In genomic region chr5:138824924-138825863, GRCh38 we compare ENCODE assay signal across 8 cellular contexts. TPM values are rescaled to one million over a fixed set of nuclear protein-coding genes. Genes with fewer than 3 reads are reported as not detected.
DNase-seq lines count a peak whose midpoint lies in the region; ATAC-seq and TF ChIP-seq lines count a peak whose summit lies in the region.

No MANE protein-coding gene starts in this region.

- TF ChIP-seq POLR2A in sigmoid colon (IDR thresholded peaks at IDR 0.05) = no peak

- no peak overlapping the region for H3K27ac ChIP-seq in sigmoid colon

- H3K9me3 ChIP-seq in sigmoid colon = no peaks in the 10 kb centered on the region

- TF ChIP-seq CTCF in fibroblast of mammary gland (conservative IDR thresholded peaks at IDR 0.05; ENCODE audit: control insufficient read depth, insufficient read depth, low read depth, low read length) (peak; percentile 70), sigmoid colon (IDR thresholded peaks at IDR 0.05) (peak in 3 of 4 experiments; percentile 8 to 50 (median 35))

- TF ChIP-seq EP300 in sigmoid colon (IDR thresholded peaks at IDR 0.05) = no peak

- peaks cover 3 to 41% (median 15%) of the 10 kb centered on the region in 4 donors for H3K36me3 ChIP-seq in sigmoid colon

- peak; percentile 2 for DNase-seq in stimulated activated CD4-positive, alpha-beta T cell treated with anti-CD3 and anti-CD28 coated beads, Interleukin-1b, Interleukin-23, amount 100 ng/mL, for 48 hours
- no peak for DNase-seq in stimulated activated CD4-positive, alpha-beta T cell treated with anti-CD3 and anti-CD28 coated beads, Interleukin-2, amount 100 ng/mL, for 48 hours
- DNase-seq in OCI-M1 (lab: John Stamatoyannopoulos, UW) (peak; percentile 56), fibroblast of mammary gland (ENCODE audit: low read depth) (peak; percentile 44), sigmoid colon (no peak), T-helper 9 cell (no peak), GOT3 (lab: John Stamatoyannopoulos, UW) (no peak)

- intact Hi-C loops in sigmoid colon (cut with DNase I) = loop anchor here (5.0 kb wide), 1 partner anchor 437 kb away; no protein-coding TSS in a partner anchor

- no peak for ATAC-seq in GM18867 (IDR thresholded peaks at IDR 0.05; ENCODE audit: unreplicated experiment)

- H3K4me3 ChIP-seq in fibroblast of mammary gland (ENCODE audit: control insufficient read depth, low read depth, low read length) = no peak overlapping the region
- H3K4me3 ChIP-seq in sigmoid colon = no peak overlapping the region

- peaks cover 0 to 28% (median 13%) of the 10 kb centered on the region in 4 donors for H3K4me1 ChIP-seq in sigmoid colon

- no peaks in the 10 kb centered on the region for H3K27me3 ChIP-seq in sigmoid colon

- 60% methylated on average over 5 of the region's 5 CpGs for WGBS in sigmoid colon, 2 donors

RNA-seq across cellular contexts. Expression of gene LRRTM2, which starts 49.9 kb away (rescaled TPM):
- total RNA-seq in sigmoid colon = 1 to 10 TPM in 1 of 4 donors, under 1 TPM in 3; 0.16 to 1.1 (median 0.34) TPM
- polyA plus RNA-seq in sigmoid colon = under 1 TPM in 1 of 3 donors, not detected in 2; 0.32 TPM

Comparison
In these comparisons a context has a peak if more than half of its experiments do, and no peak if none do; other contexts are left out.
1. DNase-seq: peak in stimulated activated CD4-positive, alpha-beta T cell treated with anti-CD3 and anti-CD28 coated beads, Interleukin-1b, Interleukin-23, amount 100 ng/mL, for 48 hours (single experiment), OCI-M1 (single experiment) and fibroblast of mammary gland (single experiment); none in stimulated activated CD4-positive, alpha-beta T cell treated with anti-CD3 and anti-CD28 coated beads, Interleukin-2, amount 100 ng/mL, for 48 hours (0 of 2), sigmoid colon (single experiment), T-helper 9 cell (single experiment) and GOT3 (single experiment).